ENCODE assay signal across 13 cellular contexts in the genomic region with DNA sequence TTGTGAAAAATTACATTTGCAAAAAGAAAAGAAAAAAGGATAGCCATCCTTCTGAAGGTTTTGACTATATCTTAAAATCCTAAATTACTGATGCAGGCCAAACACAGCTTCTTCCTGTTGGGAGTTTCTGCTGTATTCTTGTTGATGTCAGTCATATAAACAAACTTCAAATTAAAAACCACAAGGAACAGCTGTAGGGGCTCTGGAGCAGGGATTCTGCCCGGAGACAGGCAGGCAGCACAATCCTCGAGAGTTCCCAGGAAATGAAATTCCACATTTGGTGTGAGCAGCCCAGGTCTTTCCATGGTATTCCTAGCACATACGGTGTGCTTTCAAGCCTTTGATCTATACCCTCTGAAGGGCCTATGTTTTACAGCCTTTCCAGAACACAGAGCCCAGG. TPM values are rescaled to one million over a fixed set of nuclear protein-coding genes. Genes with fewer than 3 reads are reported as not detected.
"Had no signal": no experiment of that assay in that cellular context is flagged by ENCODE, and none has a peak within 500 bp of the region (broad histone marks: within the 10 kb centered on the region; RNA-seq: fewer than 3 reads in every experiment).

No MANE protein-coding gene starts in this region.

- H3K4me3 ChIP-seq: adrenal gland, esophagus muscularis mucosa had no signal

- H3K4me1 ChIP-seq: adrenal gland, parathyroid adenoma had no signal

- H3K4me1 Mint-ChIP-seq: activated naive CD4-positive, alpha-beta T cell treated with anti-CD3 and anti-CD28 coated beads, Interleukin-2, amount 10 ng/mL, durations not matched to agents 7 days and 5 days had no signal

- H3K9ac ChIP-seq: parathyroid adenoma had no signal

- H3K9me3 ChIP-seq: adrenal gland, esophagus muscularis mucosa had no signal

- H3K36me3 ChIP-seq: adrenal gland, brain microvascular endothelial cell had no signal

- H3K27ac ChIP-seq: adrenal gland, brain microvascular endothelial cell, esophagus muscularis mucosa, parathyroid adenoma had no signal

- H3K27me3 ChIP-seq: adrenal gland, brain microvascular endothelial cell, esophagus muscularis mucosa had no signal

- H3K36me3 Mint-ChIP-seq: activated naive CD4-positive, alpha-beta T cell treated with anti-CD3 and anti-CD28 coated beads, Interleukin-2, amount 10 ng/mL, durations not matched to agents 7 days and 5 days had no signal

- DNase-seq: activated CD4-positive, alpha-beta T cell treated with anti-CD3 and anti-CD28 coated beads for 4 hours; activated naive CD4-positive, alpha-beta T cell treated with anti-CD3 and anti-CD28 coated beads, Interleukin-2, amount 10 ng/mL, durations not matched to agents 7 days and 5 days; activated T-cell treated with anti-CD3 and anti-CD28 coated beads for 4 hours; brain microvascular endothelial cell; hippocampal formation; retina; small intestine had no signal

- H2AFZ ChIP-seq: parathyroid adenoma had no signal

- H3K9me3 Mint-ChIP-seq: activated naive CD4-positive, alpha-beta T cell treated with anti-CD3 and anti-CD28 coated beads, Interleukin-2, amount 10 ng/mL, durations not matched to agents 7 days and 5 days; activated T-helper 2 cell treated with anti-CD3 and anti-CD28 coated beads, Interferon-gamma antibody, Interleukin-2, Interleukin-4, amounts not matched to agents 10 μg/mL and 5 μg/mL and 100 μg/mL, durations not matched to agents 14 hours and 24 hours and 36 hours had no signal

- H3K79me2 ChIP-seq: parathyroid adenoma had no signal

- H3K27ac Mint-ChIP-seq: activated naive CD4-positive, alpha-beta T cell treated with anti-CD3 and anti-CD28 coated beads, Interleukin-2, amount 10 ng/mL, durations not matched to agents 7 days and 5 days; activated T-helper 2 cell treated with anti-CD3 and anti-CD28 coated beads, Interferon-gamma antibody, Interleukin-2, Interleukin-4, amounts not matched to agents 10 μg/mL and 5 μg/mL and 100 μg/mL, durations not matched to agents 14 hours and 24 hours and 36 hours; T-helper 1 cell treated with Interleukin-12 subunit alpha and Interleukin-12 subunit beta and Interleukin-4 antibody, amounts not matched to agents 30 μg/mL and 1 μg/mL, for 36 hours had no signal

- H3K27me3 Mint-ChIP-seq: activated naive CD4-positive, alpha-beta T cell treated with anti-CD3 and anti-CD28 coated beads, Interleukin-2, amount 10 ng/mL, durations not matched to agents 7 days and 5 days had no signal

- H3K4me3 Mint-ChIP-seq: activated naive CD4-positive, alpha-beta T cell treated with anti-CD3 and anti-CD28 coated beads, Interleukin-2, amount 10 ng/mL, durations not matched to agents 7 days and 5 days; T-helper 1 cell treated with Interleukin-12 subunit alpha and Interleukin-12 subunit beta and Interleukin-4 antibody, amounts not matched to agents 30 μg/mL and 1 μg/mL, for 36 hours had no signal

RNA-seq across cellular contexts. Expression of a gene that starts 43.2 kb away (rescaled TPM):
- total RNA-seq: activated CD8-positive, alpha-beta memory T cell treated with anti-CD3 and anti-CD28 coated beads for 36 hours; activated T-helper 2 cell treated with anti-CD3 and anti-CD28 coated beads, Interferon-gamma antibody, Interleukin-2, Interleukin-4, amounts not matched to agents 10 μg/mL and 5 μg/mL and 100 μg/mL, durations not matched to agents 14 hours and 24 hours and 36 hours; adrenal gland had no signal
